In the genomic region with DNA sequence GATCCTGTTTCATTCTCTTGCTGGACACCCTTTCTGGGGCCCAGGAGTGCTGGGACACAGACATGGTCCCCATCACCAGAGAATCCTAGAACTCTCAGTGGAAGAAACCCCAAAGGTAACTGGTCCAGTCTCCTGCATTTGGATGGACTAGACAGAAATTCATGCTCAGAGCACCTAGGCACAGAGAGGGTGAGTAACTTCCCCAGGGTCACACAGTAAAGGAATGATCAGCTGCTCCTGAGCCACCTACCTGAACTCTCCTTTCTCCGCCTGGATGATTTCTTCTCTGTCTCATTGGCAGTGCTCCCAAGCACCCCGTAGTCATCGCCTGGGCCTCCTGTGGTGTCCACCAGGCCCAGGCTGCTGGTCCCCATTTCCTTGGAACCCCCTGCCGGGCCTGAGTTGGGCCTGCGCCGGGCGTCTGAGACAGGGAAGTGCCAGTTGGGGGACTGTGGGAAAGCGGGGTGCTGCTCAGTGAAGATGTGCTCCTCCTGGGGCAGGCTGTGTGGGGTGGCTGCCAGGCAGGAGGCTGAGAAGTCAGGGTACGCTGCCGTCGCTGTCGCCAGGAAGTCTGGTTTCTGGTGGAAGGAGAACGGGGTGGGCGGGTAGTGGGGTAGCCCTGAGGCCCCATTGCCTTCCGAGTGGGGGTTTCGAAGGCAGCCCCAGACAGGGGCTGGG, we compare ENCODE assay signal across 15 cellular contexts. TPM values are rescaled to one million over a fixed set of nuclear protein-coding genes. Genes with fewer than 3 reads are reported as not detected.
DNase-seq lines count a peak whose midpoint lies in the region; TF ChIP-seq lines count a peak whose summit lies in the region.
"Had no signal": no experiment of that assay in that cellular context is flagged by ENCODE, and none has a peak within 500 bp of the region (broad histone marks: within the 10 kb centered on the region; RNA-seq: fewer than 3 reads in every experiment).

No MANE protein-coding gene starts in this region.

- H3K4me1 ChIP-seq in right atrium auricular region (peaks cover 0 to 52% of the 10 kb centered on the region in 2 donors), mucosa of rectum (ENCODE audit: control insufficient read depth in 2 of 2, insufficient read depth in 2 of 2, low read length in 2 of 2) (peaks cover 0 to 3% of the 10 kb centered on the region in 2 donors), suprapubic skin (peaks cover 33% of the 10 kb centered on the region), thyroid gland (peaks cover 0 to 5% of the 10 kb centered on the region in 2 donors)
- H3K4me1 ChIP-seq: colonic mucosa, Peyer's patch had no signal

- H3K4me1 Mint-ChIP-seq in activated CD4-positive, alpha-beta T cell treated with anti-CD3 and anti-CD28 coated beads, Interleukin-2, amount 10 ng/mL, durations not matched to agents 7 days and 5 days: peaks cover 44% of the 10 kb centered on the region

- DNase-seq in right atrium auricular region (ENCODE audit: low spot score) (no peak), cardiac septum (ENCODE audit: low spot score) (no peak), suprapubic skin (ENCODE audit: low spot score in 2 of 2) (no peak), SW480 (ENCODE audit: low spot score) (no peak), thyroid gland (no peak), putamen (ENCODE audit: low spot score) (no peak)
- no peak for DNase-seq in activated CD4-positive, alpha-beta T cell treated with anti-CD3 and anti-CD28 coated beads, Interleukin-2, amount 10 ng/mL, durations not matched to agents 7 days and 5 days
- DNase-seq: colonic mucosa, Peyer's patch, small intestine, tibial artery had no signal

- TF ChIP-seq EP300 in suprapubic skin (IDR thresholded peaks at IDR 0.05): no peak

- H3K27me3 ChIP-seq in right atrium auricular region (no peaks in the 10 kb centered on the region), mucosa of rectum (ENCODE audit: control insufficient read depth in 2 of 2, insufficient read depth in 2 of 2, low read length in 2 of 2) (peaks cover 0 to 4% of the 10 kb centered on the region in 2 donors), suprapubic skin (no peaks in the 10 kb centered on the region), thyroid gland (no peaks in the 10 kb centered on the region)
- H3K27me3 ChIP-seq: colonic mucosa, Peyer's patch had no signal

- peaks cover 2% of the 10 kb centered on the region for H3K27me3 Mint-ChIP-seq in activated CD4-positive, alpha-beta T cell treated with anti-CD3 and anti-CD28 coated beads, Interleukin-2, amount 10 ng/mL, durations not matched to agents 7 days and 5 days

- H3K4me3 ChIP-seq in right atrium auricular region (peak overlapping the region; percentile 35 to 47), mucosa of rectum (ENCODE audit: low read length in 2 of 2) (peak overlapping the region; percentile 10 to 15), suprapubic skin (peak overlapping the region; percentile 23), thyroid gland (replicated peaks in 1 of 3) (no peak overlapping the region)
- H3K4me3 ChIP-seq: colonic mucosa, tibial artery had no signal

- H3K9me3 ChIP-seq in right atrium auricular region: no peaks in the 10 kb centered on the region
- H3K9me3 ChIP-seq in mucosa of rectum (ENCODE audit: control insufficient read depth in 2 of 2, low read length in 2 of 2): no peaks in the 10 kb centered on the region
- no peaks in the 10 kb centered on the region for H3K9me3 ChIP-seq in suprapubic skin
- no peaks in the 10 kb centered on the region for H3K9me3 ChIP-seq in thyroid gland
- H3K9me3 ChIP-seq: colonic mucosa, neutrophil, Peyer's patch, tibial artery had no signal

- WGBS in suprapubic skin: 70% methylated on average over 16 of the region's 16 CpGs
- 53 to 62% methylated on average over 16 of the region's 16 CpGs for WGBS in thyroid gland, 2 donors

- peak overlapping the region in 1 of 2 donors; percentile 24 for H3K9ac ChIP-seq in mucosa of rectum (ENCODE audit: low read depth in 1 of 2, low read length in 2 of 2)

- H3K4me3 Mint-ChIP-seq in activated CD4-positive, alpha-beta T cell treated with anti-CD3 and anti-CD28 coated beads, Interleukin-2, amount 10 ng/mL, durations not matched to agents 7 days and 5 days: peak overlapping the region; percentile 59

- no peaks in the 10 kb centered on the region for H3K36me3 Mint-ChIP-seq in activated CD4-positive, alpha-beta T cell treated with anti-CD3 and anti-CD28 coated beads, Interleukin-2, amount 10 ng/mL, durations not matched to agents 7 days and 5 days (ENCODE audit: low read depth)

- intact Hi-C loops in cardiac septum (cut with DNase I) (no loop called here), thyroid gland (cut with DNase I) (no loop called here)

- peak overlapping the region; percentile 60 for H3K27ac Mint-ChIP-seq in activated CD4-positive, alpha-beta T cell treated with anti-CD3 and anti-CD28 coated beads, Interleukin-2, amount 10 ng/mL, durations not matched to agents 7 days and 5 days
- H3K27ac Mint-ChIP-seq: HFFc6 had no signal

- POLR2A ChIA-PET in activated CD4-positive, alpha-beta T cell treated with anti-CD3 and anti-CD28 coated beads, Interleukin-2, amount 10 ng/mL, durations not matched to agents 7 days and 5 days (lab: Charles Lee): no interaction called here

- no peak for TF ChIP-seq CTCF in right atrium auricular region (IDR thresholded peaks at IDR 0.05)
- no peak for TF ChIP-seq CTCF in suprapubic skin (IDR thresholded peaks at IDR 0.05)
- TF ChIP-seq CTCF in thyroid gland (IDR thresholded peaks at IDR 0.05): no peak

- TF ChIP-seq POLR2A in suprapubic skin (IDR thresholded peaks at IDR 0.05) (no peak), thyroid gland (IDR thresholded peaks at IDR 0.05) (no peak)

- H3K36me3 ChIP-seq in right atrium auricular region (no peaks in the 10 kb centered on the region), mucosa of rectum (ENCODE audit: control insufficient read depth in 2 of 2, insufficient read depth in 2 of 2, low read length in 2 of 2) (no peaks in the 10 kb centered on the region), suprapubic skin (no peaks in the 10 kb centered on the region), thyroid gland (no peaks in the 10 kb centered on the region)
- H3K36me3 ChIP-seq: colonic mucosa, neutrophil, Peyer's patch, tibial artery had no signal

- H3K27ac ChIP-seq in right atrium auricular region (peak overlapping the region; percentile 74 to 79), mucosa of rectum (ENCODE audit: low read depth in 2 of 2, low read length in 2 of 2) (no peak overlapping the region), suprapubic skin (no peak overlapping the region), thyroid gland (no peak overlapping the region)
- H3K27ac ChIP-seq: colonic mucosa, neutrophil had no signal

- H3K9me3 Mint-ChIP-seq in activated CD4-positive, alpha-beta T cell treated with anti-CD3 and anti-CD28 coated beads, Interleukin-2, amount 10 ng/mL, durations not matched to agents 7 days and 5 days: no peaks in the 10 kb centered on the region
- H3K9me3 Mint-ChIP-seq: HFFc6; T-helper 1 cell treated with Interleukin-12 subunit alpha and Interleukin-12 subunit beta and Interleukin-4 antibody, amounts not matched to agents 30 μg/mL and 1 μg/mL, for 36 hours had no signal

- CTCF ChIA-PET in activated CD4-positive, alpha-beta T cell treated with anti-CD3 and anti-CD28 coated beads, Interleukin-2, amount 10 ng/mL, durations not matched to agents 7 days and 5 days (lab: Charles Lee): interaction anchor here (1.4 kb wide), 1 partner anchor 9 kb away, joined by 3 read pairs; no protein-coding TSS in a partner anchor

RNA-seq across cellular contexts. Expression of a gene that starts 0.8 kb away (rescaled TPM):
- total RNA-seq in right atrium auricular region (10 to 100 TPM in 1 of 2 donors, 1 to 10 TPM in 1; 3.9 to 13.8 TPM), cardiac septum (19.8 TPM), suprapubic skin (1 to 10 TPM; 2.7 to 6.4 (median 4.2) TPM), thyroid gland (1 to 10 TPM in 3 of 4 donors, not detected in 1; 1.1 to 1.9 (median 1.4) TPM)
- 1 to 10 TPM; 5.1 to 6.6 TPM for total RNA-seq in activated CD4-positive, alpha-beta T cell treated with anti-CD3 and anti-CD28 coated beads, Interleukin-2, amount 10 ng/mL, durations not matched to agents 7 days and 5 days
- total RNA-seq: HFFc6 had no signal

Comparison
In these comparisons a context has a peak if more than half of its experiments do, and no peak if none do; other contexts are left out.
1. H3K27ac ChIP-seq: peak in right atrium auricular region (2 of 2); none in mucosa of rectum (0 of 2), suprapubic skin (single experiment) and thyroid gland (0 of 3).
2. H3K4me3 ChIP-seq: peak in right atrium auricular region (2 of 2), mucosa of rectum (2 of 2) and suprapubic skin (single experiment); none in thyroid gland (0 of 3).